Comparison of ENCODE assay signal across 20 cellular contexts in the genomic region with DNA sequence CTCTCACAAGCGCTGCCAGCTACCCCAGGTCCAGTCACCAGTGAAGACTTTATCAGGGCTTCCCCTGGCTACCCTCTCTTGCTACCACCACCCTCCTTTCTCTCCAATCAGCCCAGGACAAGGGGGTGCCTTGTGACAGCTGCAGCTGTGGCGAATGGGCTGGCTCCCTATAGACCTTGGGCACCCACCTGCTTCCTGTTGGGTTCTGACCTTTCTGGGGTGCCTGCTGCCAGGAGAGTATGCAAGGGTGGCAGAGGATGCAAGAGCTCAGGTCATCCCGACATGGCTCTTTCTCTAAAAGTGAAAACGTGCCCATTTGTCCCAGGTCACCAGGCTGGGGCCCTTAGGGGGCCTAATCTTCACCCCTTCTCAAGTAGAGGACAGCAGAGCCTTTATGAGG. TPM values are rescaled to one million over a fixed set of nuclear protein-coding genes. Genes with fewer than 3 reads are reported as not detected.
"Had no signal": no experiment of that assay in that cellular context is flagged by ENCODE, and none has a peak within 500 bp of the region (broad histone marks: within the 10 kb centered on the region; RNA-seq: fewer than 3 reads in every experiment).

No MANE protein-coding gene starts in this region.

- H3K36me3 ChIP-seq: brain microvascular endothelial cell, lower lobe of right lung, sigmoid colon, thyroid gland, uterus had no signal

- H3K4me1 Mint-ChIP-seq: central memory CD8-positive, alpha-beta T cell had no signal

- H3K9me3 ChIP-seq: lower lobe of right lung, sigmoid colon, thyroid gland, uterus had no signal

- H3K27ac Mint-ChIP-seq: activated naive CD8-positive, alpha-beta T cell had no signal

- H3K4me1 ChIP-seq: foreskin keratinocyte, sigmoid colon, uterus had no signal

- H3K4me3 Mint-ChIP-seq: activated naive CD8-positive, alpha-beta T cell; central memory CD8-positive, alpha-beta T cell; naive thymus-derived CD4-positive, alpha-beta T cell had no signal

- H3K27me3 ChIP-seq: thyroid gland, uterus had no signal

- DNase-seq: activated CD4-positive, alpha-beta T cell treated with anti-CD3 and anti-CD28 coated beads, Interleukin-2, amount 50 U/mL, for 1 hour; activated CD8-positive, alpha-beta memory T cell treated with anti-CD3 and anti-CD28 coated beads for 24 hours; activated gamma-delta T cell treated with Interleukin-2 at 50 U/mL for 16 hours; amygdala; brain microvascular endothelial cell; effector CD8-positive, alpha-beta T cell; foreskin keratinocyte; head of caudate nucleus; left colon; lower lobe of right lung; naive thymus-derived CD4-positive, alpha-beta T cell; sigmoid colon; stimulated activated CD4-positive, alpha-beta T cell treated with anti-CD3 and anti-CD28 coated beads, Interleukin-2, amount 100 ng/mL, for 24 hours; SW 1271; thyroid gland; uterus had no signal

- H3K27ac ChIP-seq: brain microvascular endothelial cell, coronary artery, foreskin keratinocyte, lower lobe of right lung, sigmoid colon, thyroid gland, uterus had no signal

- H3K4me3 ChIP-seq: coronary artery, lower lobe of right lung, sigmoid colon, thyroid gland, uterus had no signal

- H3K9me3 Mint-ChIP-seq: central memory CD8-positive, alpha-beta T cell; naive thymus-derived CD4-positive, alpha-beta T cell had no signal

- H3K36me3 Mint-ChIP-seq: activated naive CD8-positive, alpha-beta T cell; naive thymus-derived CD4-positive, alpha-beta T cell had no signal

RNA-seq across cellular contexts. Expression of a gene that starts 6.6 kb away (rescaled TPM):
- total RNA-seq: foreskin keratinocyte; naive thymus-derived CD4-positive, alpha-beta T cell; osteocyte had no signal
- polyA plus RNA-seq: foreskin keratinocyte; naive thymus-derived CD4-positive, alpha-beta T cell had no signal
